18 cellular contexts compared by ENCODE assay signal in genomic region chr19:49880162-49880869, GRCh38.
"Had no signal": no experiment of that assay in that cellular context is flagged by ENCODE, and none has a peak within 500 bp of the region (broad histone marks: within the 10 kb centered on the region; RNA-seq: fewer than 3 reads in every experiment).

No MANE protein-coding gene starts in this region.

- H3K27me3 Mint-ChIP-seq: activated CD4-positive, alpha-beta memory T cell treated with anti-CD3 and anti-CD28 coated beads for 36 hours had no signal

- H3K27ac Mint-ChIP-seq: activated CD4-positive, alpha-beta memory T cell treated with anti-CD3 and anti-CD28 coated beads for 36 hours; endodermal cell; mesothelial cell of epicardium had no signal

- H3K27ac ChIP-seq: dorsolateral prefrontal cortex, gastrocnemius medialis, heart right ventricle, pancreas, SJSA1, transverse colon had no signal

- H3K4me3 Mint-ChIP-seq: activated CD4-positive, alpha-beta memory T cell treated with anti-CD3 and anti-CD28 coated beads for 36 hours; endodermal cell; mesothelial cell of epicardium had no signal

- FAIRE-seq: bronchial epithelial cell, pancreas had no signal

- H3K9me3 Mint-ChIP-seq: activated CD4-positive, alpha-beta memory T cell treated with anti-CD3 and anti-CD28 coated beads for 36 hours; endodermal cell; mesothelial cell of epicardium had no signal

- DNase-seq: activated CD4-positive, alpha-beta memory T cell treated with anti-CD3 and anti-CD28 coated beads for 36 hours; activated CD4-positive, alpha-beta T cell treated with anti-CD3 and anti-CD28 coated beads for 1 hour; activated T-cell treated with anti-CD3 and anti-CD28 coated beads, Interleukin-2, amount 50 U/mL, for 48 hours; aorta; dorsolateral prefrontal cortex; endodermal cell; gastrocnemius medialis; heart right ventricle; stimulated activated CD4-positive, alpha-beta T cell treated with anti-CD3 and anti-CD28 coated beads, Interleukin-4, amount 100 ng/mL, for 24 hours; stimulated activated naive CD4-positive, alpha-beta T cell treated with Interleukin-2 at 50 U/mL for 16 hours; SW 1271; T-helper 9 cell had no signal

- H3K9me3 ChIP-seq: gastrocnemius medialis, heart right ventricle, pancreas, transverse colon had no signal

- H3K4me3 ChIP-seq: dorsolateral prefrontal cortex, gastrocnemius medialis, heart right ventricle, lung, pancreas, SJSA1, transverse colon had no signal

- H3K27me3 ChIP-seq: dorsolateral prefrontal cortex, gastrocnemius medialis, heart right ventricle, pancreas, SJSA1, transverse colon had no signal

- ATAC-seq: gastrocnemius medialis, heart right ventricle, pancreas had no signal
